ENCODE assay signal across 22 cellular contexts in genomic region chr1:225707824-225708223, GRCh38.
"Had no signal": no experiment of that assay in that cellular context is flagged by ENCODE, and none has a peak within 500 bp of the region (broad histone marks: within the 10 kb centered on the region; RNA-seq: fewer than 3 reads in every experiment).

No MANE protein-coding gene starts in this region.

- H3K27me3 Mint-ChIP-seq: activated CD8-positive, alpha-beta T cell treated with anti-CD3 and anti-CD28 coated beads for 36 hours; activated naive CD8-positive, alpha-beta T cell; activated T-cell treated with anti-CD3 and anti-CD28 coated beads, Interleukin-2, amount 50 U/mL, for 24 hours; brain; central memory CD8-positive, alpha-beta T cell had no signal

- H3K36me3 Mint-ChIP-seq: activated naive CD8-positive, alpha-beta T cell; brain had no signal

- H3K9me3 Mint-ChIP-seq: activated CD8-positive, alpha-beta T cell treated with anti-CD3 and anti-CD28 coated beads for 36 hours; activated naive CD4-positive, alpha-beta T cell treated with anti-CD3 and anti-CD28 coated beads for 36 hours; activated T-cell treated with anti-CD3 and anti-CD28 coated beads, Interleukin-2, amount 50 U/mL, for 24 hours; activated T-helper 1 cell treated with anti-CD3 and anti-CD28 coated beads, Interleukin-12 subunit alpha, Interleukin-12 subunit beta, Interleukin-2, Interleukin-4 antibody, amounts not matched to agents 30 ng/mL and 10 ng/mL and 1 ng/mL, durations not matched to agents 14 hours and 24 hours and 36 hours; brain; central memory CD8-positive, alpha-beta T cell; T-helper 1 cell treated with Interleukin-12 subunit alpha and Interleukin-12 subunit beta and Interleukin-4 antibody, amounts not matched to agents 30 μg/mL and 1 μg/mL, for 36 hours had no signal

- H3K4me1 Mint-ChIP-seq: brain; central memory CD8-positive, alpha-beta T cell had no signal

- H3K4me3 Mint-ChIP-seq: activated CD8-positive, alpha-beta T cell treated with anti-CD3 and anti-CD28 coated beads for 36 hours; activated naive CD4-positive, alpha-beta T cell treated with anti-CD3 and anti-CD28 coated beads for 36 hours; activated naive CD8-positive, alpha-beta T cell; activated T-cell treated with anti-CD3 and anti-CD28 coated beads, Interleukin-2, amount 50 U/mL, for 24 hours; activated T-helper 1 cell treated with anti-CD3 and anti-CD28 coated beads, Interleukin-12 subunit alpha, Interleukin-12 subunit beta, Interleukin-2, Interleukin-4 antibody, amounts not matched to agents 30 ng/mL and 10 ng/mL and 1 ng/mL, durations not matched to agents 14 hours and 24 hours and 36 hours; brain; central memory CD8-positive, alpha-beta T cell; T-helper 1 cell treated with Interleukin-12 subunit alpha and Interleukin-12 subunit beta and Interleukin-4 antibody, amounts not matched to agents 30 μg/mL and 1 μg/mL, for 36 hours had no signal

- ATAC-seq: activated CD4-positive, CD25-positive, alpha-beta regulatory T cell treated with anti-CD3 and anti-CD28 coated beads, Interleukin-2, amount 50 U/mL, for 24 hours; activated CD8-positive, alpha-beta T cell treated with anti-CD3 and anti-CD28 coated beads for 36 hours; PC-3 had no signal

- DNase-seq: activated CD4-positive, alpha-beta T cell treated with anti-CD3 and anti-CD28 coated beads for 4 hours; activated CD8-positive, alpha-beta T cell treated with anti-CD3 and anti-CD28 coated beads for 36 hours; activated gamma-delta T cell; activated naive CD4-positive, alpha-beta T cell treated with anti-CD3 and anti-CD28 coated beads for 36 hours; activated T-cell treated with anti-CD3 and anti-CD28 coated beads, Interleukin-2, amount 50 U/mL, for 24 hours; amygdala; KG1; NCI-H1092; NCI-H1417 treated with DMSO at 0.1 percent for 48 hours; NCI-H1694; NCI-H2029; NCI-H2107; NCI-H446; NCI-H524; PC-3; SHP77 had no signal

- H3K27ac Mint-ChIP-seq: activated CD8-positive, alpha-beta T cell treated with anti-CD3 and anti-CD28 coated beads for 36 hours; activated naive CD4-positive, alpha-beta T cell treated with anti-CD3 and anti-CD28 coated beads for 36 hours; activated naive CD8-positive, alpha-beta T cell; activated T-cell treated with anti-CD3 and anti-CD28 coated beads, Interleukin-2, amount 50 U/mL, for 24 hours; activated T-helper 1 cell treated with anti-CD3 and anti-CD28 coated beads, Interleukin-12 subunit alpha, Interleukin-12 subunit beta, Interleukin-2, Interleukin-4 antibody, amounts not matched to agents 30 ng/mL and 10 ng/mL and 1 ng/mL, durations not matched to agents 14 hours and 24 hours and 36 hours; brain; T-helper 1 cell treated with Interleukin-12 subunit alpha and Interleukin-12 subunit beta and Interleukin-4 antibody, amounts not matched to agents 30 μg/mL and 1 μg/mL, for 36 hours had no signal
